Comparison of ENCODE assay signal across 19 cellular contexts in the genomic region with DNA sequence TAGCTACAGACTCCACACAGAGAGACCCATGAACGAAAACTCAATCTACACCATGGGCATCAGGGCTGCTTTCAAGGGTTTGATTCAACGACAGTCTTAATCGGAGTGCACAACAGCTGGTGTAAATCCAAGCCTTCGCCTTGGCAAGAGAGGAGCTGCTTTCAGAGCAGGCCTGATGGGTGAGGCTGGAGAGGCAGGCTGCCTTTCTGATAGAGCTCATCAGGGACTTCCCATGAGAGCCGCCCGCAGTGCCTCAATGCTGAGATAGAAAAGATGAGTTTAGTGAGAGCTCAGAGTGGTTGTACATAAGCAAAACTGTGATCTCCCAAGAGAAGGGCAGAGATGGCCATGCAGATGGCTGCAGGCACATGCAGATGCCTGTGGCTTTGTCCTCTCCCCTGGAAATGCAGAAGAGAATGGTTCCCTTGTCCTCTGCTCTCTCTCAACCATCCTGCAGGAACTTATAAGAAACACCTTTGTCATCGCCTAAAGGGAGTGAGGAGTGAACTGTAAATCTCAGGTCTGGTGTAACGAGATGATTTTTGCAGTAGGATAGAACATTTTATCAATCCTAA.
A peak's percentile ranks its signal among the peaks of the same experiment; 100 is the strongest.
DNase-seq lines count a peak whose midpoint lies in the region; ATAC-seq and TF ChIP-seq lines count a peak whose summit lies in the region.
"Had no signal": no experiment of that assay in that cellular context is flagged by ENCODE, and none has a peak within 500 bp of the region (broad histone marks: within the 10 kb centered on the region; RNA-seq: fewer than 3 reads in every experiment).

No MANE protein-coding gene starts in this region.

- H3K27ac ChIP-seq in foreskin keratinocyte, result peak overlapping the region; percentile 61
- H3K27ac ChIP-seq: cardiac muscle cell had no signal

- in situ Hi-C loops in HAP-1 (cut with MboI; ENCODE audit: low sequenced_read_pairs), result no loop called here

- no peaks in the 10 kb centered on the region for H3K27me3 Mint-ChIP-seq in activated naive CD4-positive, alpha-beta T cell treated with anti-CD3 and anti-CD28 coated beads, Interleukin-2, amount 50 U/mL, for 24 hours
- H3K27me3 Mint-ChIP-seq in activated naive CD4-positive, alpha-beta T cell treated with anti-CD3 and anti-CD28 coated beads, Interleukin-2, amount 10 ng/mL, durations not matched to agents 7 days and 5 days, result no peaks in the 10 kb centered on the region
- H3K27me3 Mint-ChIP-seq in type B pancreatic cell, result no peaks in the 10 kb centered on the region

- peaks cover 22% of the 10 kb centered on the region for H3K4me1 ChIP-seq in foreskin keratinocyte
- H3K4me1 ChIP-seq in HAP-1, result peaks cover 2% of the 10 kb centered on the region

- no peaks in the 10 kb centered on the region for H3K9me3 ChIP-seq in HAP-1

- peaks cover 4% of the 10 kb centered on the region for H3K9me3 Mint-ChIP-seq in activated naive CD4-positive, alpha-beta T cell treated with anti-CD3 and anti-CD28 coated beads, Interleukin-2, amount 50 U/mL, for 24 hours
- H3K9me3 Mint-ChIP-seq in activated naive CD4-positive, alpha-beta T cell treated with anti-CD3 and anti-CD28 coated beads, Interleukin-2, amount 10 ng/mL, durations not matched to agents 7 days and 5 days, result peaks cover 1% of the 10 kb centered on the region
- H3K9me3 Mint-ChIP-seq in type B pancreatic cell, result no peaks in the 10 kb centered on the region
- H3K9me3 Mint-ChIP-seq: WTC11 had no signal

- CTCF ChIA-PET in activated naive CD4-positive, alpha-beta T cell treated with anti-CD3 and anti-CD28 coated beads, Interleukin-2, amount 10 ng/mL, durations not matched to agents 7 days and 5 days (lab: Charles Lee), result interaction anchor here (0.8 to 1.5 kb wide), 2 partner anchors 51 to 116 kb away, joined by 3 to 5 read pairs; no protein-coding TSS in a partner anchor

- peaks cover 74% of the 10 kb centered on the region for H3K4me1 Mint-ChIP-seq in activated naive CD4-positive, alpha-beta T cell treated with anti-CD3 and anti-CD28 coated beads, Interleukin-2, amount 50 U/mL, for 24 hours
- H3K4me1 Mint-ChIP-seq in activated naive CD4-positive, alpha-beta T cell treated with anti-CD3 and anti-CD28 coated beads, Interleukin-2, amount 10 ng/mL, durations not matched to agents 7 days and 5 days, result peaks cover 76% of the 10 kb centered on the region
- H3K4me1 Mint-ChIP-seq in type B pancreatic cell (ENCODE audit: unreplicated experiment), result peaks cover 36% of the 10 kb centered on the region

- H3K27ac Mint-ChIP-seq in activated naive CD4-positive, alpha-beta T cell treated with anti-CD3 and anti-CD28 coated beads, Interleukin-2, amount 50 U/mL, for 24 hours, result peak overlapping the region; percentile 59
- H3K27ac Mint-ChIP-seq in activated naive CD4-positive, alpha-beta T cell treated with anti-CD3 and anti-CD28 coated beads, Interleukin-2, amount 10 ng/mL, durations not matched to agents 7 days and 5 days, result no peak overlapping the region
- H3K27ac Mint-ChIP-seq in type B pancreatic cell, result peak overlapping the region; percentile 62
- H3K27ac Mint-ChIP-seq: WTC11 had no signal

- no peak for TF ChIP-seq CTCF in foreskin keratinocyte (conservative IDR thresholded peaks at IDR 0.05)
- no peak for TF ChIP-seq CTCF in type B pancreatic cell (conservative IDR thresholded peaks at IDR 0.05)

- no peak overlapping the region for H3K4me3 ChIP-seq in HAP-1
- H3K4me3 ChIP-seq: cardiac muscle cell had no signal

- H3K36me3 Mint-ChIP-seq in activated naive CD4-positive, alpha-beta T cell treated with anti-CD3 and anti-CD28 coated beads, Interleukin-2, amount 50 U/mL, for 24 hours, result peaks cover 2% of the 10 kb centered on the region
- H3K36me3 Mint-ChIP-seq in activated naive CD4-positive, alpha-beta T cell treated with anti-CD3 and anti-CD28 coated beads, Interleukin-2, amount 10 ng/mL, durations not matched to agents 7 days and 5 days, result peaks cover 10% of the 10 kb centered on the region
- H3K36me3 Mint-ChIP-seq in type B pancreatic cell, result no peaks in the 10 kb centered on the region
- H3K36me3 Mint-ChIP-seq: WTC11 had no signal

- H3K27me3 ChIP-seq in foreskin keratinocyte (no peaks in the 10 kb centered on the region), HAP-1 (ENCODE audit: low read depth) (no peaks in the 10 kb centered on the region)
- H3K27me3 ChIP-seq: cardiac muscle cell had no signal

- no peak overlapping the region for H3K4me3 Mint-ChIP-seq in activated naive CD4-positive, alpha-beta T cell treated with anti-CD3 and anti-CD28 coated beads, Interleukin-2, amount 50 U/mL, for 24 hours
- no peak overlapping the region for H3K4me3 Mint-ChIP-seq in activated naive CD4-positive, alpha-beta T cell treated with anti-CD3 and anti-CD28 coated beads, Interleukin-2, amount 10 ng/mL, durations not matched to agents 7 days and 5 days
- H3K4me3 Mint-ChIP-seq in type B pancreatic cell, result no peak overlapping the region
- H3K4me3 Mint-ChIP-seq: activated T-helper 1 cell treated with anti-CD3 and anti-CD28 coated beads, Interleukin-12 subunit alpha, Interleukin-12 subunit beta, Interleukin-2, Interleukin-4 antibody, amounts not matched to agents 30 ng/mL and 10 ng/mL and 1 ng/mL, durations not matched to agents 14 hours and 24 hours and 36 hours; WTC11 had no signal

- no peak for ATAC-seq in foreskin keratinocyte
- ATAC-seq in GM18517 (IDR thresholded peaks at IDR 0.05; ENCODE audit: unreplicated experiment), result no peak
- ATAC-seq: right cardiac atrium, WTC11 had no signal

- no peak for DNase-seq in activated naive CD4-positive, alpha-beta T cell treated with anti-CD3 and anti-CD28 coated beads, Interleukin-2, amount 10 ng/mL, durations not matched to agents 7 days and 5 days
- DNase-seq in NCI-H524 (lab: John Stamatoyannopoulos, UW) (peak; percentile 68 to 82), foreskin keratinocyte (no peak), type B pancreatic cell (ENCODE audit: extremely low spot score, unreplicated experiment) (no peak), NCI-H146 (lab: John Stamatoyannopoulos, UW) (no peak), HAP-1 (ENCODE audit: low spot score in 2 of 2) (no peak)
- DNase-seq: activated CD8-positive, alpha-beta memory T cell treated with anti-CD3 and anti-CD28 coated beads for 24 hours; EL; H7; right cardiac atrium; SHP77 treated with DMSO at 0.1 percent for 48 hours; stimulated activated naive CD4-positive, alpha-beta T cell treated with Interleukin-2 at 50 U/mL for 16 hours; T-helper 2 cell; trophoblast cell had no signal

- no peaks in the 10 kb centered on the region for H3K36me3 ChIP-seq in HAP-1 (replicated peaks)
- H3K36me3 ChIP-seq: cardiac muscle cell had no signal

Comparison
In these comparisons a context has a peak if more than half of its experiments do, and no peak if none do; other contexts are left out.
1. DNase-seq: peak in NCI-H524 (2 of 2); none in activated naive CD4-positive, alpha-beta T cell treated with anti-CD3 and anti-CD28 coated beads, Interleukin-2, amount 10 ng/mL, durations not matched to agents 7 days and 5 days (single experiment), foreskin keratinocyte (0 of 2), type B pancreatic cell (single experiment), NCI-H146 (single experiment) and HAP-1 (0 of 2).